Comparison of ENCODE assay signal across 2 cellular contexts in the genomic region with DNA sequence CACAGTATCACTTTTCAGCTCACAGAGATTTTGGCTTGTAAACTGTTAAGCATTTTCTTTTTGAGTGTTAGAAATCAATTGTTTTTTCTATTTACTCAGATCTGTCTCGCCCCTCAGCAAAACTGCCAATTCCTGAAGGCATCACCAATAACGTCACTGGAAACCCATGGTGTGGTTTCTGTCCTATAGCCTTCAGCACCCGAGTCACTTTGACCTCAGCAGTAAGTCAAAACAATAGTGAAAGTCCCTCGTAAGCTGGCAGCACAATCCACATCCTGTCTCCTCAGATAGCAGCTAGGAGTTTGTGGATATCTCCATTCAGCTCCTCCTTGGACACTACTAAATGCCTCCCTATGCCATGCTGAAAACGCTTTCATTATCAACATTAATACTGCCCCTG.
TF ChIP-seq lines count a peak whose summit lies in the region.

No MANE protein-coding gene starts in this region.

TF ChIP-seq in SK-N-SH, 30 proteins besides CTCF, POLR2A, EP300 and RAD21 (continued from another document):
- no peak for TF ChIP-seq FOSL2 (IDR thresholded peaks at IDR 0.05; ENCODE audit: borderline replicate concordance, low read depth)
- TF ChIP-seq, protein P1, sequence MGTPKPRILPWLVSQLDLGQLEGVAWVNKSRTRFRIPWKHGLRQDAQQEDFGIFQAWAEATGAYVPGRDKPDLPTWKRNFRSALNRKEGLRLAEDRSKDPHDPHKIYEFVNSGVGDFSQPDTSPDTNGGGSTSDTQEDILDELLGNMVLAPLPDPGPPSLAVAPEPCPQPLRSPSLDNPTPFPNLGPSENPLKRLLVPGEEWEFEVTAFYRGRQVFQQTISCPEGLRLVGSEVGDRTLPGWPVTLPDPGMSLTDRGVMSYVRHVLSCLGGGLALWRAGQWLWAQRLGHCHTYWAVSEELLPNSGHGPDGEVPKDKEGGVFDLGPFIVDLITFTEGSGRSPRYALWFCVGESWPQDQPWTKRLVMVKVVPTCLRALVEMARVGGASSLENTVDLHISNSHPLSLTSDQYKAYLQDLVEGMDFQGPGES (IDR thresholded peaks at IDR 0.05; ENCODE audit: low read depth, low read length) = no peak
- TF ChIP-seq SMC3 (IDR thresholded peaks at IDR 0.05; ENCODE audit: low read depth, low read length) = no peak
- no peak for TF ChIP-seq REST (IDR thresholded peaks at IDR 0.05; ENCODE audit: low read depth, low read length)
- TF ChIP-seq TAF1 (IDR thresholded peaks at IDR 0.05; ENCODE audit: borderline replicate concordance, low read depth, low read length) = no peak
- TF ChIP-seq RFX5 (IDR thresholded peaks at IDR 0.05; ENCODE audit: low read length) = no peak
- TF ChIP-seq, protein P2, sequence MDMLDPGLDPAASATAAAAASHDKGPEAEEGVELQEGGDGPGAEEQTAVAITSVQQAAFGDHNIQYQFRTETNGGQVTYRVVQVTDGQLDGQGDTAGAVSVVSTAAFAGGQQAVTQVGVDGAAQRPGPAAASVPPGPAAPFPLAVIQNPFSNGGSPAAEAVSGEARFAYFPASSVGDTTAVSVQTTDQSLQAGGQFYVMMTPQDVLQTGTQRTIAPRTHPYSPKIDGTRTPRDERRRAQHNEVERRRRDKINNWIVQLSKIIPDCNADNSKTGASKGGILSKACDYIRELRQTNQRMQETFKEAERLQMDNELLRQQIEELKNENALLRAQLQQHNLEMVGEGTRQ (IDR thresholded peaks at IDR 0.05; ENCODE audit: borderline replicate concordance, low read depth, low read length) = no peak
- no peak for TF ChIP-seq MXI1 (IDR thresholded peaks at IDR 0.05; ENCODE audit: low read depth, low read length)
- TF ChIP-seq, protein P3, sequence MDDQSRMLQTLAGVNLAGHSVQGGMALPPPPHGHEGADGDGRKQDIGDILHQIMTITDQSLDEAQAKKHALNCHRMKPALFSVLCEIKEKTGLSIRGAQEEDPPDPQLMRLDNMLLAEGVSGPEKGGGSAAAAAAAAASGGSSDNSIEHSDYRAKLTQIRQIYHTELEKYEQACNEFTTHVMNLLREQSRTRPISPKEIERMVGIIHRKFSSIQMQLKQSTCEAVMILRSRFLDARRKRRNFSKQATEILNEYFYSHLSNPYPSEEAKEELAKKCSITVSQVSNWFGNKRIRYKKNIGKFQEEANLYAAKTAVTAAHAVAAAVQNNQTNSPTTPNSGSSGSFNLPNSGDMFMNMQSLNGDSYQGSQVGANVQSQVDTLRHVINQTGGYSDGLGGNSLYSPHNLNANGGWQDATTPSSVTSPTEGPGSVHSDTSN (IDR thresholded peaks at IDR 0.05) = no peak

TF ChIP-seq in SK-N-SH treated with all-trans-retinoic acid at 6 μM for 48 hours, 23 proteins besides CTCF, POLR2A, EP300 and RAD21 (continued from another document):
- TF ChIP-seq TSHZ2 (CRISPR knock-in tag; IDR thresholded peaks at IDR 0.05) (no peak), OSR1 (CRISPR knock-in tag; IDR thresholded peaks at IDR 0.05) (no peak), CREB5 (CRISPR knock-in tag; IDR thresholded peaks at IDR 0.05; ENCODE audit: low read depth) (no peak), POU6F1 (CRISPR knock-in tag; IDR thresholded peaks at IDR 0.05; ENCODE audit: borderline replicate concordance, low read depth) (no peak), PPARA (CRISPR knock-in tag; IDR thresholded peaks at IDR 0.05; ENCODE audit: borderline replicate concordance) (no peak), RARB (CRISPR knock-in tag; IDR thresholded peaks at IDR 0.05) (no peak), TCF4 (CRISPR knock-in tag; IDR thresholded peaks at IDR 0.05; ENCODE audit: borderline replicate concordance) (no peak), ZNF8 (CRISPR knock-in tag; IDR thresholded peaks at IDR 0.05) (no peak), GLIS3 (CRISPR knock-in tag; IDR thresholded peaks at IDR 0.05) (no peak), ISL1 (CRISPR knock-in tag; IDR thresholded peaks at IDR 0.05) (no peak), ZNF565 (CRISPR knock-in tag; conservative IDR thresholded peaks at IDR 0.05; ENCODE audit: low read depth) (no peak), BACH2 (CRISPR knock-in tag; IDR thresholded peaks at IDR 0.05; ENCODE audit: borderline replicate concordance) (no peak), TOX (CRISPR knock-in tag; IDR thresholded peaks at IDR 0.05; ENCODE audit: borderline replicate concordance) (no peak), CSDC2 (CRISPR knock-in tag; IDR thresholded peaks at IDR 0.05) (no peak)
